8 cellular contexts compared by ENCODE assay signal in the genomic region with DNA sequence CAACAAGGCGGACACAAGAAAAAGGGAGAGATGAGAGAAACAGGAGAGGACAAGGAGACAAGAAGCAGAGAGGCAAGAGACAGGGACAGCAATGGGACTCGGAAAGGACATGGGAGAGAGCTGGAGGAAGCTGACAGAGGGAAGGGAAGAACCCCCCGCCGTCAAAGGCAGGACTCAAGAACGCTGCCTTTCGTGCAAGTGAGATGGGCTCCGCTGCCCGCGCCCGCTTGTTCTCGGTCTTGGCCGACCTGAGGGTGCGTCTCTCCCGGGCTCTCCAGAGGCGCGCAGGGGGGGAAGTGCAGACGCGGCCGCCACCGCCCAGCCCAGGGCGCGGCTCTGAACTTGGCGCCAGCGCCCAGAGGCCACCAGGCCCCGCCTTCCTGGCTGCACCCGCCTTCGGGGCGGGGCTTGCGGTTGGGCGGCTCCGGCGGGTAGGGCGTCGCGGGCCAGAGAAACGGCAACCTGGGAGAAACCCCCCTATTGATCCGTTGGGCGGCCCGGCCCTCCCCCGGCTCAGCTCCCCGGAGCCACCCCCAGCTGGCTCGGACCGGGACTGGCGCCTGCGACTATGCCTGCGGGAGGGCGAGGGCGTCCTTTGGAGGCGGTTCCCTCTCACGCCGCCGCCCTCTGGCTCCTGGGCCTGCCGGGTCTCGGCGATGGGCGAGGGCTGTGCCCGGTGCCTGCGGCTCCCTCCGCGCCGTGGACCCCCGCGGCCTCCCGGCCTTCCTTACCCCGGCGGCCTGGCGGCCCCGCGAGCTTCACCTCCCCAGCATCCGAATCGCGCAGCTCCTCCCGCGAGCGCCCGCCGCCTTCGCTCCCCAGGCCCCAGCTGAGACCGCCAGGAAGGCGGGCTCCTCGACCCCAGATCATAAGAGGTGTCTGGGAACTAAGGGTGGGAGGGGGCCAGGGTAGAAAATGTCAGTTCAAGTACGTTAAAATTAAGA. TPM values are rescaled to one million over a fixed set of nuclear protein-coding genes. Genes with fewer than 3 reads are reported as not detected.
DNase-seq lines count a peak whose midpoint lies in the region; ATAC-seq and FAIRE-seq lines count a peak whose summit lies in the region.

No MANE protein-coding gene starts in this region.

- H3K4me3 Mint-ChIP-seq in natural killer cell treated with Interleukin-12 subunit alpha and Interleukin-12 subunit beta and Interleukin-15 and Interleukin-18, amount 100 ng/mL, for 72 hours = peak overlapping the region; percentile 93
- peak overlapping the region; percentile 81 for H3K4me3 Mint-ChIP-seq in stimulated activated naive CD8-positive, alpha-beta T cell treated with anti-CD3 and anti-CD28 coated beads, Interleukin-15, Interleukin-2, amounts not matched to agents 100 ng/mL and 50 ng/mL, for 24 hours

- no peak overlapping the region for H3K27ac Mint-ChIP-seq in natural killer cell treated with Interleukin-12 subunit alpha and Interleukin-12 subunit beta and Interleukin-15 and Interleukin-18, amount 100 ng/mL, for 72 hours
- H3K27ac Mint-ChIP-seq in stimulated activated naive CD8-positive, alpha-beta T cell treated with anti-CD3 and anti-CD28 coated beads, Interleukin-15, Interleukin-2, amounts not matched to agents 100 ng/mL and 50 ng/mL, for 24 hours = no peak overlapping the region

- H3K9me3 Mint-ChIP-seq in natural killer cell treated with Interleukin-12 subunit alpha and Interleukin-12 subunit beta and Interleukin-15 and Interleukin-18, amount 100 ng/mL, for 72 hours = no peaks in the 10 kb centered on the region
- no peaks in the 10 kb centered on the region for H3K9me3 Mint-ChIP-seq in stimulated activated naive CD8-positive, alpha-beta T cell treated with anti-CD3 and anti-CD28 coated beads, Interleukin-15, Interleukin-2, amounts not matched to agents 100 ng/mL and 50 ng/mL, for 24 hours

- DNase-seq in COLO829 (ENCODE audit: low spot score) = peak; percentile 45
- peak; percentile 43 for DNase-seq in HS-5 (ENCODE audit: low read depth)
- DNase-seq in RCC 7860 (ENCODE audit: low spot score) = peak; percentile 72
- peak; percentile 60 to 66 for DNase-seq in activated T-helper 1 cell treated with anti-CD3 and anti-CD28 coated beads, Interleukin-2, amount 50 U/mL, for 16 hours (ENCODE audit: low read depth in 1 of 2, low spot score in 1 of 2)
- peak; percentile 25 for DNase-seq in fibroblast of peridontal ligament (ENCODE audit: extremely low read depth)
- peak; percentile 79 for DNase-seq in natural killer cell treated with Interleukin-12 subunit alpha and Interleukin-12 subunit beta and Interleukin-15 and Interleukin-18, amount 100 ng/mL, for 72 hours (ENCODE audit: low spot score)

- peaks cover 4 to 11% of the 10 kb centered on the region in 2 donors for H3K4me1 Mint-ChIP-seq in natural killer cell treated with Interleukin-12 subunit alpha and Interleukin-12 subunit beta and Interleukin-15 and Interleukin-18, amount 100 ng/mL, for 72 hours (ENCODE audit: low read depth in 2 of 2)
- H3K4me1 Mint-ChIP-seq in stimulated activated naive CD8-positive, alpha-beta T cell treated with anti-CD3 and anti-CD28 coated beads, Interleukin-15, Interleukin-2, amounts not matched to agents 100 ng/mL and 50 ng/mL, for 24 hours (ENCODE audit: low read depth) = peaks cover 20% of the 10 kb centered on the region

- H3K36me3 Mint-ChIP-seq in natural killer cell treated with Interleukin-12 subunit alpha and Interleukin-12 subunit beta and Interleukin-15 and Interleukin-18, amount 100 ng/mL, for 72 hours = no peaks in the 10 kb centered on the region
- no peaks in the 10 kb centered on the region for H3K36me3 Mint-ChIP-seq in stimulated activated naive CD8-positive, alpha-beta T cell treated with anti-CD3 and anti-CD28 coated beads, Interleukin-15, Interleukin-2, amounts not matched to agents 100 ng/mL and 50 ng/mL, for 24 hours (ENCODE audit: low read depth)

- ATAC-seq in GM21360 (IDR thresholded peaks at IDR 0.05; ENCODE audit: unreplicated experiment) = peak; percentile 88
- peak; percentile 91 to 92 for ATAC-seq in natural killer cell treated with Interleukin-12 subunit alpha and Interleukin-12 subunit beta and Interleukin-15 and Interleukin-18, amount 100 ng/mL, for 72 hours

- peaks cover 20 to 25% of the 10 kb centered on the region in 2 donors for H3K27me3 Mint-ChIP-seq in natural killer cell treated with Interleukin-12 subunit alpha and Interleukin-12 subunit beta and Interleukin-15 and Interleukin-18, amount 100 ng/mL, for 72 hours
- peaks cover 21% of the 10 kb centered on the region for H3K27me3 Mint-ChIP-seq in stimulated activated naive CD8-positive, alpha-beta T cell treated with anti-CD3 and anti-CD28 coated beads, Interleukin-15, Interleukin-2, amounts not matched to agents 100 ng/mL and 50 ng/mL, for 24 hours

- no peak for FAIRE-seq in RCC 7860 (lab: Jason Lieb, UNC)

RNA-seq across cellular contexts. Expression of gene ANTXRL, which starts 2.2 kb away (rescaled TPM):
- not detected for total RNA-seq in natural killer cell treated with Interleukin-12 subunit alpha and Interleukin-12 subunit beta and Interleukin-15 and Interleukin-18, amount 100 ng/mL, for 72 hours

Comparison
In these comparisons a context has a peak if more than half of its experiments do, and no peak if none do; other contexts are left out.
1. Peak in every context shown above with its lines: DNase-seq and ATAC-seq.
2. DNase-seq: peak in every context shown above with its lines; median percentile 79 in natural killer cell treated with Interleukin-12 subunit alpha and Interleukin-12 subunit beta and Interleukin-15 and Interleukin-18, amount 100 ng/mL, for 72 hours; 72 in RCC 7860; 63 in activated T-helper 1 cell treated with anti-CD3 and anti-CD28 coated beads, Interleukin-2, amount 50 U/mL, for 16 hours; 45 in COLO829; 43 in HS-5; 25 in fibroblast of peridontal ligament.